In genomic region chr12:64181504-64182291, GRCh38 we compare ENCODE assay signal across 8 cellular contexts. TPM values are rescaled to one million over a fixed set of nuclear protein-coding genes. Genes with fewer than 3 reads are reported as not detected.
A peak's percentile ranks its signal among the peaks of the same experiment; 100 is the strongest.
DNase-seq lines count a peak whose midpoint lies in the region; ATAC-seq, FAIRE-seq and TF ChIP-seq lines count a peak whose summit lies in the region.

No MANE protein-coding gene starts in this region.

- DNase-seq in ACHN (peak; percentile 100), GM23248 (peak; percentile 98), NCI-H748 treated with DMSO at 0.1 percent for 48 hours (lab: John Stamatoyannopoulos, UW) (peak; percentile 42), H1 (ENCODE audit: low read depth in 1 of 2, low spot score in 2 of 2) (no peak), midbrain (lab: John Stamatoyannopoulos, UW) (peak; percentile 79)

- no peak for TF ChIP-seq EP300 in H1 (IDR thresholded peaks at IDR 0.05; ENCODE audit: borderline replicate concordance in 1 of 2, low read depth in 2 of 2, low read length in 2 of 2)

- H2BK12ac ChIP-seq in H1 (ENCODE audit: low read depth, low read length), result no peak overlapping the region

- no peak overlapping the region for H2BK5ac ChIP-seq in H1 (ENCODE audit: low read depth, low read length)

- CTCF ChIA-PET in H1 (lab: Charles Lee; ENCODE audit: partially characterized antibody), result interaction anchor here (0.6 to 3.2 kb wide), 24 partner anchors 9 to 1316 kb away, joined by 3 to 17 read pairs (median 4); partner anchors contain the start of gene SRGAP1

- no peaks in the 10 kb centered on the region for H3K9me2 ChIP-seq in GM23248 (ENCODE audit: insufficient read depth)

- H3K23me2 ChIP-seq in H1 (ENCODE audit: low read depth, low read length), result no peaks in the 10 kb centered on the region

- peaks cover 55% of the 10 kb centered on the region for H3K4me1 ChIP-seq in GM23248 (ENCODE audit: insufficient read depth)
- no peaks in the 10 kb centered on the region; a peak in 1 of 7 replicates for H3K4me1 ChIP-seq in H1 (replicated peaks in 1 of 4; ENCODE audit: control insufficient read depth in 3 of 4, insufficient read depth in 4 of 4, low read length in 3 of 4)

- no peak overlapping the region for H2BK15ac ChIP-seq in H1 (ENCODE audit: low read length)

- H3K14ac ChIP-seq in H1 (ENCODE audit: insufficient read length), result no peak overlapping the region

- H4K20me1 ChIP-seq in GM23248 (ENCODE audit: insufficient read depth), result no peaks in the 10 kb centered on the region
- no peaks in the 10 kb centered on the region for H4K20me1 ChIP-seq in H1 (replicated peaks in 1 of 2; ENCODE audit: control insufficient read depth in 1 of 2, insufficient read depth in 2 of 2, low read length in 2 of 2)

- WGBS in GM23248 (ENCODE audit: low coverage in 1 of 2, low lambda C conversion rate in 2 of 2, missing lambda C conversion rate in 2 of 2), 2 experiments, result 0 to 1% methylated on average over 3 of the region's 3 CpGs
- WGBS in H1 (ENCODE audit: extremely low coverage in 1 of 2, insufficient coverage in 1 of 2, insufficient read length in 1 of 2, insufficient replicate concordance in 2 of 2, low coverage in 1 of 2, low lambda C conversion rate in 2 of 2, missing lambda C conversion rate in 1 of 2), 2 experiments, result 65% methylated on average over 3 of the region's 3 CpGs; no CpG with 5 or more reads in 1 of the 2 experiments

- FAIRE-seq in H1 (lab: Jason Lieb, UNC), result peak; percentile 55

- H3K23ac ChIP-seq in H1 (ENCODE audit: insufficient read length), result no peak overlapping the region

- no peak overlapping the region for H4K5ac ChIP-seq in H1 (ENCODE audit: insufficient read length, low read depth, low read length)

- H3K79me2 ChIP-seq in GM23248 (ENCODE audit: insufficient read depth), result no peaks in the 10 kb centered on the region
- no peaks in the 10 kb centered on the region for H3K79me2 ChIP-seq in H1 (ENCODE audit: control insufficient read depth in 1 of 2, insufficient read depth in 2 of 2, low read length in 2 of 2)

- POLR2A ChIA-PET in H1 (lab: Charles Lee; ENCODE audit: partially characterized antibody), result interaction anchor here (0.5 to 1.1 kb wide), 3 partner anchors 23 to 292 kb away, joined by 3 read pairs; no protein-coding TSS in a partner anchor

- ATAC-seq in HG02852 (IDR thresholded peaks at IDR 0.05; ENCODE audit: unreplicated experiment) (no peak), GM19328 (IDR thresholded peaks at IDR 0.05; ENCODE audit: unreplicated experiment) (no peak), HG03135 (IDR thresholded peaks at IDR 0.05; ENCODE audit: unreplicated experiment) (no peak)

- H2AFZ ChIP-seq in GM23248, result peak overlapping the region; percentile 26; the same call in 1 of the 2 replicates
- H2AFZ ChIP-seq in H1 (ENCODE audit: low read length), result no peak overlapping the region

- no peak for TF ChIP-seq POLR2A in H1 (IDR thresholded peaks at IDR 0.05; ENCODE audit: control extremely low read depth in 1 of 2, low read depth in 2 of 2, low read length in 2 of 2)

- no peak overlapping the region for H2AK5ac ChIP-seq in H1 (ENCODE audit: low read depth, low read length)

- H3K4me3 ChIP-seq in GM23248 (peak overlapping the region; percentile 51), H1 (ENCODE audit: extremely low read depth in 1 of 4, insufficient read depth in 2 of 4, low read depth in 3 of 4, low read length in 4 of 4) (no peak overlapping the region)

- peak; percentile 77 to 81 for TF ChIP-seq RAD21 in H1 (IDR thresholded peaks at IDR 0.05 in 1 of 2, conservative IDR thresholded peaks at IDR 0.05 in 1 of 2; ENCODE audit: low read depth in 2 of 2, low read length in 2 of 2)

- H3K36me3 ChIP-seq in GM23248 (ENCODE audit: low read depth) (no peaks in the 10 kb centered on the region), H1 (ENCODE audit: control insufficient read depth in 2 of 4, insufficient read depth in 4 of 4, low read length in 3 of 4) (no peaks in the 10 kb centered on the region)

- H2BK20ac ChIP-seq in H1 (ENCODE audit: low read length), result no peak overlapping the region

- no peak overlapping the region for H4K91ac ChIP-seq in H1 (replicated peaks; ENCODE audit: insufficient read length, low read length)

- in situ Hi-C loops in ACHN (cut with HindIII; ENCODE audit: low pct_ligation_motif_present, low pct_unique_long_range_greater_than_20kb, low sequenced_read_pairs) (no loop called here), GM23248 (cut with MboI) (no loop called here)

- no peak overlapping the region for H3K56ac ChIP-seq in H1 (replicated peaks; ENCODE audit: insufficient read length, low read depth, low read length)

- H3K9ac ChIP-seq in GM23248, result peak overlapping the region; percentile 81
- H3K9ac ChIP-seq in H1 (replicated peaks in 1 of 4; ENCODE audit: extremely low read depth in 1 of 4, low read depth in 3 of 4, low read length in 3 of 4), result no peak overlapping the region

- H3K4me2 ChIP-seq in GM23248 (ENCODE audit: unreplicated experiment) (peak overlapping the region; percentile 66), H1 (ENCODE audit: insufficient read depth in 1 of 2, low read depth in 2 of 2, low read length in 2 of 2) (no peak overlapping the region)

- no peak overlapping the region for H2BK120ac ChIP-seq in H1 (replicated peaks; ENCODE audit: low read depth, low read length)

- no peaks in the 10 kb centered on the region for H3K27me3 ChIP-seq in GM23248 (replicated peaks; ENCODE audit: insufficient read depth)
- no peaks in the 10 kb centered on the region for H3K27me3 ChIP-seq in H1 (replicated peaks in 1 of 4; ENCODE audit: control insufficient read depth in 3 of 4, extremely low read depth in 1 of 4, insufficient read depth in 3 of 4, low read length in 3 of 4)

- peak overlapping the region; percentile 98 for H3K27ac ChIP-seq in GM23248
- no peak overlapping the region for H3K27ac ChIP-seq in H1 (ENCODE audit: low read depth, low read length)

- no peak overlapping the region for H3K18ac ChIP-seq in H1 (ENCODE audit: extremely low read depth, low read length)

- H3K9me3 ChIP-seq in GM23248 (ENCODE audit: low read depth) (no peaks in the 10 kb centered on the region), H1 (ENCODE audit: insufficient read depth in 2 of 2, low read depth in 1 of 2, low read length in 1 of 2) (no peaks in the 10 kb centered on the region)

- TF ChIP-seq CTCF in H1 (IDR thresholded peaks at IDR 0.05; ENCODE audit: control extremely low read depth in 1 of 3, insufficient read depth in 1 of 3, low read depth in 1 of 3, low read length in 3 of 3), result peak; percentile 15 to 70 (median 67)

- H3K79me1 ChIP-seq in H1 (ENCODE audit: low read depth, low read length), result no peaks in the 10 kb centered on the region

- H3F3A ChIP-seq in GM23248 (ENCODE audit: insufficient read depth), result peaks cover 68% of the 10 kb centered on the region

- no peak overlapping the region for H4K8ac ChIP-seq in H1 (ENCODE audit: extremely low read depth, insufficient read depth, low read length)

- H3K4ac ChIP-seq in H1 (replicated peaks; ENCODE audit: insufficient read length, low read depth, low read length), result no peak overlapping the region

TF ChIP-seq in H1, 55 proteins besides CTCF, POLR2A, EP300 and RAD21:
- TF ChIP-seq SAP30 (IDR thresholded peaks at IDR 0.05; ENCODE audit: insufficient read depth, insufficient replicate concordance, low read length) (no peak), SIX5 (IDR thresholded peaks at IDR 0.05; ENCODE audit: low read depth, low read length) (no peak), NRF1 (IDR thresholded peaks at IDR 0.05; ENCODE audit: low read depth, low read length) (no peak), CHD2 (IDR thresholded peaks at IDR 0.05; ENCODE audit: low read length) (no peak), BCL11A (IDR thresholded peaks at IDR 0.05; ENCODE audit: low read depth in 2 of 2, low read length in 2 of 2) (no peak), USF2 (IDR thresholded peaks at IDR 0.05; ENCODE audit: low read length) (no peak), BACH1 (IDR thresholded peaks at IDR 0.05; ENCODE audit: low read length) (no peak), POU5F1 (IDR thresholded peaks at IDR 0.05; ENCODE audit: low read depth, low read length) (no peak), ASH2L (IDR thresholded peaks at IDR 0.05; ENCODE audit: low read length) (no peak), MAX (IDR thresholded peaks at IDR 0.05) (no peak)

RNA-seq across cellular contexts. Expression of gene KICS2, which starts 40.4 kb away (rescaled TPM):
- 2.9 and 5.1 TPM in 2 replicates for total RNA-seq in GM23248 (2014; rRNA removed; shearing (Covaris generic))
- polyA plus RNA-seq in GM23248 (2016; fragmentation: Nextera tagmentation; extraction: Ambion mirVana) (3.5 and 4.1 TPM in 2 replicates), H1 (2011; rRNA removed) (5.6 and 5.7 TPM in 2 replicates)
- total RNA-seq in H1 (2021; fragmentation: NEBNext Ultra II Directional; extraction: Animal tissue kit (Norgen Biotek cat#: 25700)), result 8.2 and 9.5 TPM in 2 replicates
- 6.1 TPM for polyA plus RNA-seq in H1 (2011; cell fraction: cytosol; rRNA removed)
- polyA plus RNA-seq in H1 (2011; cell fraction: nucleus; rRNA removed), result 9.2 TPM
- polyA plus RNA-seq in H1 (2012, experiment 1 of 2), result 4.0 to 5.8 TPM (median 4.9 TPM) in 4 replicates
- polyA plus RNA-seq in H1 (2012, experiment 2 of 2), result 1.6 TPM
- polyA plus RNA-seq in H1 (2013, experiment 1 of 2), result 4.5 TPM
- polyA plus RNA-seq in H1 (2013, experiment 2 of 2), result 4.6 TPM
- polyA minus RNA-seq in H1 (2011; rRNA and poly(A)+ RNA removed), result 12.5 and 15.6 TPM in 2 replicates
- 9.7 TPM for polyA minus RNA-seq in H1 (2011; cell fraction: cytosol; rRNA and poly(A)+ RNA removed)
- polyA minus RNA-seq in H1 (2011; cell fraction: nucleus; rRNA and poly(A)+ RNA removed), result 34.4 TPM

Comparison
In these comparisons a context has a peak if more than half of its experiments do, and no peak if none do; other contexts are left out.
1. DNase-seq: peak in ACHN (single experiment), GM23248 (single experiment), NCI-H748 treated with DMSO at 0.1 percent for 48 hours (single experiment) and midbrain (single experiment); none in H1 (0 of 2).